In the genomic region with DNA sequence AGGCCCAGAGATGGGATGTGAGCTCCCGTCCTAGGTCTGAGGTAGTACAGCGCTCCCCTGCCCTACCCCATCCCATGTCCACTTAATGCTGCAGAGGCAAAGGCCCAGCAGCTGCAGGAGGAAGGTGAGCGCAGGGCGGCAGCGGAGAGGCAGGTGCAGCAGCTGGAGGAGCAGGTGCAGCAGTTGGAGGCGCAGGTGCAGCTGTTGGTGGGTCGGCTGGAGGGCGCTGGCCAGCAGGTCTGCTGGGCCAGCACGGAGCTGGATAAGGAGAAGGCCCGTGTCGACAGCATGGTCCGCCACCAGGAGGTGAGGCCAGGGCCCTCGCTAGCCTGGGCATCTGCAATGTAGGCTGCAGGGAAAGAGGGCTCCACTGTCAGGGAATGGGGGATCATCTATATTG, we compare ENCODE assay signal across 2 cellular contexts.
A peak's percentile ranks its signal among the peaks of the same experiment; 100 is the strongest.
TF ChIP-seq lines count a peak whose summit lies in the region.

No MANE protein-coding gene starts in this region.

TF ChIP-seq in GM23338, 12 proteins besides CTCF, POLR2A, EP300 and RAD21 (continues in another document):
- TF ChIP-seq, protein P1, sequence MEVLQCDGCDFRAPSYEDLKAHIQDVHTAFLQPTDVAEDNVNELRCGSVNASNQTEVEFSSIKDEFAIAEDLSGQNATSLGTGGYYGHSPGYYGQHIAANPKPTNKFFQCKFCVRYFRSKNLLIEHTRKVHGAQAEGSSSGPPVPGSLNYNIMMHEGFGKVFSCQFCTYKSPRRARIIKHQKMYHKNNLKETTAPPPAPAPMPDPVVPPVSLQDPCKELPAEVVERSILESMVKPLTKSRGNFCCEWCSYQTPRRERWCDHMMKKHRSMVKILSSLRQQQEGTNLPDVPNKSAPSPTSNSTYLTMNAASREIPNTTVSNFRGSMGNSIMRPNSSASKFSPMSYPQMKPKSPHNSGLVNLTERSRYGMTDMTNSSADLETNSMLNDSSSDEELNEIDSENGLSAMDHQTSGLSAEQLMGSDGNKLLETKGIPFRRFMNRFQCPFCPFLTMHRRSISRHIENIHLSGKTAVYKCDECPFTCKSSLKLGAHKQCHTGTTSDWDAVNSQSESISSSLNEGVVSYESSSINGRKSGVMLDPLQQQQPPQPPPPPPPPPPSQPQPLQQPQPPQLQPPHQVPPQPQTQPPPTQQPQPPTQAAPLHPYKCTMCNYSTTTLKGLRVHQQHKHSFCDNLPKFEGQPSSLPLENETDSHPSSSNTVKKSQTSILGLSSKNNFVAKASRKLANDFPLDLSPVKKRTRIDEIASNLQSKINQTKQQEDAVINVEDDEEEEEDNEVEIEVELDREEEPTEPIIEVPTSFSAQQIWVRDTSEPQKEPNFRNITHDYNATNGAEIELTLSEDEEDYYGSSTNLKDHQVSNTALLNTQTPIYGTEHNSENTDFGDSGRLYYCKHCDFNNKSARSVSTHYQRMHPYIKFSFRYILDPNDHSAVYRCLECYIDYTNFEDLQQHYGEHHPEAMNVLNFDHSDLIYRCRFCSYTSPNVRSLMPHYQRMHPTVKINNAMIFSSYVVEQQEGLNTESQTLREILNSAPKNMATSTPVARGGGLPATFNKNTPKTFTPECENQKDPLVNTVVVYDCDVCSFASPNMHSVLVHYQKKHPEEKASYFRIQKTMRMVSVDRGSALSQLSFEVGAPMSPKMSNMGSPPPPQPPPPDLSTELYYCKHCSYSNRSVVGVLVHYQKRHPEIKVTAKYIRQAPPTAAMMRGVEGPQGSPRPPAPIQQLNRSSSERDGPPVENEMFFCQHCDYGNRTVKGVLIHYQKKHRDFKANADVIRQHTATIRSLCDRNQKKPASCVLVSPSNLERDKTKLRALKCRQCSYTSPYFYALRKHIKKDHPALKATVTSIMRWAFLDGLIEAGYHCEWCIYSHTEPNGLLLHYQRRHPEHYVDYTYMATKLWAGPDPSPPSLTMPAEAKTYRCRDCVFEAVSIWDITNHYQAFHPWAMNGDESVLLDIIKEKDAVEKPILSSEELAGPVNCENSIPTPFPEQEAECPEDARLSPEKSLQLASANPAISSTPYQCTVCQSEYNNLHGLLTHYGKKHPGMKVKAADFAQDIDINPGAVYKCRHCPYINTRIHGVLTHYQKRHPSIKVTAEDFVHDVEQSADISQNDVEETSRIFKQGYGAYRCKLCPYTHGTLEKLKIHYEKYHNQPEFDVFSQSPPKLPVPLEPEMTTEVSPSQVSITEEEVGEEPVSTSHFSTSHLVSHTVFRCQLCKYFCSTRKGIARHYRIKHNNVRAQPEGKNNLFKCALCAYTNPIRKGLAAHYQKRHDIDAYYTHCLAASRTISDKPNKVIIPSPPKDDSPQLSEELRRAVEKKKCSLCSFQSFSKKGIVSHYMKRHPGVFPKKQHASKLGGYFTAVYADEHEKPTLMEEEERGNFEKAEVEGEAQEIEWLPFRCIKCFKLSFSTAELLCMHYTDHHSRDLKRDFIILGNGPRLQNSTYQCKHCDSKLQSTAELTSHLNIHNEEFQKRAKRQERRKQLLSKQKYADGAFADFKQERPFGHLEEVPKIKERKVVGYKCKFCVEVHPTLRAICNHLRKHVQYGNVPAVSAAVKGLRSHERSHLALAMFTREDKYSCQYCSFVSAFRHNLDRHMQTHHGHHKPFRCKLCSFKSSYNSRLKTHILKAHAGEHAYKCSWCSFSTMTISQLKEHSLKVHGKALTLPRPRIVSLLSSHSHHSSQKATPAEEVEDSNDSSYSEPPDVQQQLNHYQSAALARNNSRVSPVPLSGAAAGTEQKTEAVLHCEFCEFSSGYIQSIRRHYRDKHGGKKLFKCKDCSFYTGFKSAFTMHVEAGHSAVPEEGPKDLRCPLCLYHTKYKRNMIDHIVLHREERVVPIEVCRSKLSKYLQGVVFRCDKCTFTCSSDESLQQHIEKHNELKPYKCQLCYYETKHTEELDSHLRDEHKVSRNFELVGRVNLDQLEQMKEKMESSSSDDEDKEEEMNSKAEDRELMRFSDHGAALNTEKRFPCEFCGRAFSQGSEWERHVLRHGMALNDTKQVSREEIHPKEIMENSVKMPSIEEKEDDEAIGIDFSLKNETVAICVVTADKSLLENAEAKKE (CRISPR knock-in tag; IDR thresholded peaks at IDR 0.05): no peak
- TF ChIP-seq, protein P2, sequence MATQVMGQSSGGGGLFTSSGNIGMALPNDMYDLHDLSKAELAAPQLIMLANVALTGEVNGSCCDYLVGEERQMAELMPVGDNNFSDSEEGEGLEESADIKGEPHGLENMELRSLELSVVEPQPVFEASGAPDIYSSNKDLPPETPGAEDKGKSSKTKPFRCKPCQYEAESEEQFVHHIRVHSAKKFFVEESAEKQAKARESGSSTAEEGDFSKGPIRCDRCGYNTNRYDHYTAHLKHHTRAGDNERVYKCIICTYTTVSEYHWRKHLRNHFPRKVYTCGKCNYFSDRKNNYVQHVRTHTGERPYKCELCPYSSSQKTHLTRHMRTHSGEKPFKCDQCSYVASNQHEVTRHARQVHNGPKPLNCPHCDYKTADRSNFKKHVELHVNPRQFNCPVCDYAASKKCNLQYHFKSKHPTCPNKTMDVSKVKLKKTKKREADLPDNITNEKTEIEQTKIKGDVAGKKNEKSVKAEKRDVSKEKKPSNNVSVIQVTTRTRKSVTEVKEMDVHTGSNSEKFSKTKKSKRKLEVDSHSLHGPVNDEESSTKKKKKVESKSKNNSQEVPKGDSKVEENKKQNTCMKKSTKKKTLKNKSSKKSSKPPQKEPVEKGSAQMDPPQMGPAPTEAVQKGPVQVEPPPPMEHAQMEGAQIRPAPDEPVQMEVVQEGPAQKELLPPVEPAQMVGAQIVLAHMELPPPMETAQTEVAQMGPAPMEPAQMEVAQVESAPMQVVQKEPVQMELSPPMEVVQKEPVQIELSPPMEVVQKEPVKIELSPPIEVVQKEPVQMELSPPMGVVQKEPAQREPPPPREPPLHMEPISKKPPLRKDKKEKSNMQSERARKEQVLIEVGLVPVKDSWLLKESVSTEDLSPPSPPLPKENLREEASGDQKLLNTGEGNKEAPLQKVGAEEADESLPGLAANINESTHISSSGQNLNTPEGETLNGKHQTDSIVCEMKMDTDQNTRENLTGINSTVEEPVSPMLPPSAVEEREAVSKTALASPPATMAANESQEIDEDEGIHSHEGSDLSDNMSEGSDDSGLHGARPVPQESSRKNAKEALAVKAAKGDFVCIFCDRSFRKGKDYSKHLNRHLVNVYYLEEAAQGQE (IDR thresholded peaks at IDR 0.05; ENCODE audit: unreplicated experiment): no peak
- TF ChIP-seq EZH2 (IDR thresholded peaks at IDR 0.05; ENCODE audit: low read depth, unreplicated experiment): no peak
- TF ChIP-seq POLR2AphosphoS5 (IDR thresholded peaks at IDR 0.05; ENCODE audit: low read depth): no peak
- TF ChIP-seq EZH2phosphoT487 (IDR thresholded peaks at IDR 0.05; ENCODE audit: unreplicated experiment): no peak
- no peak for TF ChIP-seq STAT1 (IDR thresholded peaks at IDR 0.05; ENCODE audit: unreplicated experiment)
- no peak for TF ChIP-seq JUNB (IDR thresholded peaks at IDR 0.05; ENCODE audit: unreplicated experiment)
- TF ChIP-seq ZNF114 (CRISPR knock-in tag; IDR thresholded peaks at IDR 0.05): no peak
- no peak for TF ChIP-seq ZNF331 (CRISPR knock-in tag; IDR thresholded peaks at IDR 0.05; ENCODE audit: low read depth)
- TF ChIP-seq, protein P3, sequence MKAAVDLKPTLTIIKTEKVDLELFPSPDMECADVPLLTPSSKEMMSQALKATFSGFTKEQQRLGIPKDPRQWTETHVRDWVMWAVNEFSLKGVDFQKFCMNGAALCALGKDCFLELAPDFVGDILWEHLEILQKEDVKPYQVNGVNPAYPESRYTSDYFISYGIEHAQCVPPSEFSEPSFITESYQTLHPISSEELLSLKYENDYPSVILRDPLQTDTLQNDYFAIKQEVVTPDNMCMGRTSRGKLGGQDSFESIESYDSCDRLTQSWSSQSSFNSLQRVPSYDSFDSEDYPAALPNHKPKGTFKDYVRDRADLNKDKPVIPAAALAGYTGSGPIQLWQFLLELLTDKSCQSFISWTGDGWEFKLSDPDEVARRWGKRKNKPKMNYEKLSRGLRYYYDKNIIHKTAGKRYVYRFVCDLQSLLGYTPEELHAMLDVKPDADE (IDR thresholded peaks at IDR 0.05): no peak

TF ChIP-seq in WTC11, 78 proteins besides CTCF, POLR2A, EP300 and RAD21:
- TF ChIP-seq SMAD4 (CRISPR knock-in tag; IDR thresholded peaks at IDR 0.05): no peak
- TF ChIP-seq IRF2 (CRISPR knock-in tag; IDR thresholded peaks at IDR 0.05; ENCODE audit: borderline replicate concordance, low read depth): no peak
- TF ChIP-seq, protein P4, sequence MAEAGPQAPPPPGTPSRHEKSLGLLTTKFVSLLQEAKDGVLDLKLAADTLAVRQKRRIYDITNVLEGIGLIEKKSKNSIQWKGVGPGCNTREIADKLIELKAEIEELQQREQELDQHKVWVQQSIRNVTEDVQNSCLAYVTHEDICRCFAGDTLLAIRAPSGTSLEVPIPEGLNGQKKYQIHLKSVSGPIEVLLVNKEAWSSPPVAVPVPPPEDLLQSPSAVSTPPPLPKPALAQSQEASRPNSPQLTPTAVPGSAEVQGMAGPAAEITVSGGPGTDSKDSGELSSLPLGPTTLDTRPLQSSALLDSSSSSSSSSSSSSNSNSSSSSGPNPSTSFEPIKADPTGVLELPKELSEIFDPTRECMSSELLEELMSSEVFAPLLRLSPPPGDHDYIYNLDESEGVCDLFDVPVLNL (CRISPR knock-in tag; IDR thresholded peaks at IDR 0.05; ENCODE audit: borderline replicate concordance, low read depth): 0 out of 2 replicates have a peak, but pooled peaks have one; percentile 15
TF ChIP-seq in WTC11: peak in this region for 1.
